18 cellular contexts compared by ENCODE assay signal in the genomic region with DNA sequence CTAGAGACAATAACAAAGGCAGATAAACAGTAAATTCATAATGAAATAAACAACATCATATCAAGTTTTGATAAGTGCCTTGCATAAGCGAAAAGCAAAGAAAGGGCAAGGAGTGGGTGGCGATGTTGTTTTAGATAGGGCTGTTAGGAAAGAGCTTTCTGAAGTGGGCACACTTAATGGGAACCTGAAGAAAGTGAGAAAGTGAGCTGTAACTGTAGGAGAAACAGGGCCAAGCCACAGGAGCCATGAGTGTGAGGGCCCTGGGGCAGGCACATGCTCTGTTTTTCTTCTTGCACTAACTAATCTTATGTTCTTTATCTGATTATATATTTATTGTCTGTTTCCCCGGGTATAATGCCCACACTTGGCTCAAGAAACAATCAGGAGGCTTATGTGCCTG.
"Had no signal": no experiment of that assay in that cellular context is flagged by ENCODE, and none has a peak within 500 bp of the region (broad histone marks: within the 10 kb centered on the region; RNA-seq: fewer than 3 reads in every experiment).

No MANE protein-coding gene starts in this region.

- H3K4me1 ChIP-seq: adrenal gland, pancreas, right lobe of liver, testis had no signal

- H3K4me3 Mint-ChIP-seq: activated naive CD4-positive, alpha-beta T cell treated with anti-CD3 and anti-CD28 coated beads, Interleukin-2, amount 10 ng/mL, durations not matched to agents 7 days and 5 days; dendritic cell treated with granulocyte-macrophage colony-stimulating factor and Interleukin-4, amounts not matched to agents 40 ng/mL and 50 ng/mL, for 4 days; natural killer cell; T-helper 1 cell treated with Interleukin-12 subunit alpha and Interleukin-12 subunit beta and Interleukin-4 antibody, amounts not matched to agents 30 μg/mL and 1 μg/mL, for 36 hours had no signal

- H3K27ac Mint-ChIP-seq: activated naive CD4-positive, alpha-beta T cell treated with anti-CD3 and anti-CD28 coated beads, Interleukin-2, amount 10 ng/mL, durations not matched to agents 7 days and 5 days; dendritic cell treated with granulocyte-macrophage colony-stimulating factor and Interleukin-4, amounts not matched to agents 40 ng/mL and 50 ng/mL, for 4 days; natural killer cell; T-helper 1 cell treated with Interleukin-12 subunit alpha and Interleukin-12 subunit beta and Interleukin-4 antibody, amounts not matched to agents 30 μg/mL and 1 μg/mL, for 36 hours had no signal

- DNase-seq: activated CD4-positive, alpha-beta T cell treated with anti-CD3 and anti-CD28 coated beads for 1 hour; activated effector memory CD4-positive, alpha-beta T cell treated with Interleukin-2 at 50 U/mL for 16 hours; activated naive CD4-positive, alpha-beta T cell treated with anti-CD3 and anti-CD28 coated beads, Interleukin-2, amount 10 ng/mL, durations not matched to agents 7 days and 5 days; adrenal gland; effector CD8-positive, alpha-beta T cell; esophagus squamous epithelium; immature natural killer cell; natural killer cell; pancreas; right lobe of liver; SJCRH30; small intestine; stimulated activated CD4-positive, alpha-beta T cell treated with anti-CD3 and anti-CD28 coated beads, Interleukin-15, amount 100 ng/mL, for 24 hours; stimulated activated CD4-positive, alpha-beta T cell treated with anti-CD3 and anti-CD28 coated beads, Interleukin-2, amount 100 ng/mL, for 48 hours; testis had no signal

- H3K27me3 Mint-ChIP-seq: dendritic cell treated with granulocyte-macrophage colony-stimulating factor and Interleukin-4, amounts not matched to agents 40 ng/mL and 50 ng/mL, for 4 days had no signal

- H3K36me3 ChIP-seq: adrenal gland, esophagus squamous epithelium, pancreas, right lobe of liver, SJCRH30, WERI-Rb-1 had no signal

- H3K36me3 Mint-ChIP-seq: natural killer cell had no signal

- H3K9me3 ChIP-seq: adrenal gland, esophagus squamous epithelium, pancreas, right lobe of liver, SJCRH30, testis had no signal

- H3K9me3 Mint-ChIP-seq: dendritic cell treated with granulocyte-macrophage colony-stimulating factor and Interleukin-4, amounts not matched to agents 40 ng/mL and 50 ng/mL, for 4 days; immature natural killer cell; natural killer cell had no signal

- H3K27me3 ChIP-seq: adrenal gland, esophagus squamous epithelium, pancreas, right lobe of liver, SJCRH30, testis had no signal

- H3K27ac ChIP-seq: adrenal gland, esophagus squamous epithelium, pancreas, right lobe of liver, SJCRH30, testis, WERI-Rb-1 had no signal

- H3K4me3 ChIP-seq: adrenal gland, esophagus squamous epithelium, pancreas, right lobe of liver, SJCRH30, testis had no signal

- ATAC-seq: natural killer cell, pancreas, right lobe of liver had no signal
